Comparison of ENCODE assay signal across 17 cellular contexts in the genomic region with DNA sequence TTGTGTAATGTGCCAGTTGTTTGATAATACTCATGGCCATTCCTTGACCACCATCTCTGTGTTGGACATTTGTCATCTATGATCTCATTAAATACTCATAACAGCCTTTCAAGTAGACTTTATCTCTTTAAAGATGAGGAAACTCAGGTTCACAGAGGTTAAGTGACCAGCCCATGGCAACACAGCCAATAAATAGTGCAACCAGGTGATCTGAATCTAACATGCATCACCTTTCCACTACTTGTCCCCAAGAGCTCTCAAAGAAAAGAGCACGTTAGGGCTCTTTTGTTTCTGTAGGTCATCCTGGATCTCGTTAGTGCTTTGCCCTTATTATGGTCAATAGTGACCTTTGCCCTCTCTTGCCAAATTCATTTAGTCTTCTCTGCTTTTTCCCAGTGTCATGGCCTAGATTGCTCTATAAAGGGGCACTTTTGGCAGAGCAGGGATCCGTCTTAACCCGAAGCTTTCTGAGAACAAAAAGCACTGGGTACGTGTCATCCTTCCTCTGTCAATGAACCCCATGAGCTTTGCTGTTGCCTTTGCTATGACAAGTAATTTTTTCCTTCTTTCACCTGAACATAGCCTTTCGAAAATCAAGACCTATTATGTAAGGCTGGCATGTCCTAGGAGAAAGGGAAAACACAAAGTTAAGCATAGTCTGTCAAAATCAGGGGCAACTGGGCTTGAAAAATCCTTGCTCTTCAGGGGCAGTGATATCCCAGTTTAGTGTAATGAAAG.
DNase-seq lines count a peak whose midpoint lies in the region; ATAC-seq and TF ChIP-seq lines count a peak whose summit lies in the region.
"Had no signal": no experiment of that assay in that cellular context is flagged by ENCODE, and none has a peak within 500 bp of the region (broad histone marks: within the 10 kb centered on the region; RNA-seq: fewer than 3 reads in every experiment).

No MANE protein-coding gene starts in this region.

- TF ChIP-seq CTCF in SK-N-SH (IDR thresholded peaks at IDR 0.05) (no peak), lower lobe of right lung (IDR thresholded peaks at IDR 0.05) (no peak), neural crest cell (conservative IDR thresholded peaks at IDR 0.05) (no peak), coronary artery (IDR thresholded peaks at IDR 0.05) (no peak), MCF 10A (IDR thresholded peaks at IDR 0.05; ENCODE audit: unreplicated experiment) (no peak)

- no peak for TF ChIP-seq EP300 in SK-N-SH (IDR thresholded peaks at IDR 0.05; ENCODE audit: borderline replicate concordance in 1 of 2, low read depth in 1 of 2, low read length in 1 of 2)

- H4K20me1 ChIP-seq in SK-N-SH (ENCODE audit: insufficient read depth): no peaks in the 10 kb centered on the region

- peak; percentile 48 for ATAC-seq in SK-N-SH treated with all-trans-retinoic acid at 6 μM for 48 hours
- peak; percentile 40 to 51 for ATAC-seq in lower lobe of right lung
- ATAC-seq: A549, GM23338 had no signal

- peak overlapping the region in 1 of 2 experiments; percentile 81; a peak in 2 of 4 replicates for H3K27ac ChIP-seq in SK-N-SH (ENCODE audit: low read depth in 2 of 2, low read length in 1 of 2)
- H3K27ac ChIP-seq in lower lobe of right lung: no peak overlapping the region
- no peak overlapping the region for H3K27ac ChIP-seq in coronary artery
- H3K27ac ChIP-seq: 22Rv1, A549, C4-2B had no signal

- peak overlapping the region; percentile 21 for H3K27ac Mint-ChIP-seq in neural crest cell (ENCODE audit: unreplicated experiment)
- H3K27ac Mint-ChIP-seq in MCF 10A (ENCODE audit: low read depth, unreplicated experiment): no peak overlapping the region
- H3K27ac Mint-ChIP-seq: CD4-positive, alpha-beta memory T cell; GM23338 had no signal

- H3K27me3 ChIP-seq in SK-N-SH (ENCODE audit: insufficient read depth) (no peaks in the 10 kb centered on the region), lower lobe of right lung (ENCODE audit: low read depth) (no peaks in the 10 kb centered on the region)

- H3K36me3 ChIP-seq in SK-N-SH (replicated peaks in 1 of 2; ENCODE audit: control insufficient read depth in 1 of 2, insufficient read depth in 2 of 2, low read length in 1 of 2): no peaks in the 10 kb centered on the region
- no peaks in the 10 kb centered on the region for H3K36me3 ChIP-seq in lower lobe of right lung

- no peaks in the 10 kb centered on the region for H3K79me2 ChIP-seq in SK-N-SH (ENCODE audit: insufficient read depth)

- H3K4me3 ChIP-seq in SK-N-SH (ENCODE audit: low read depth in 2 of 2, low read length in 1 of 2) (no peak overlapping the region), lower lobe of right lung (no peak overlapping the region), coronary artery (no peak overlapping the region)
- H3K4me3 ChIP-seq: A549, GM23338 had no signal

- BruUV-seq in MCF 10A (replicated peaks; lab: Mats Ljungman, UMichigan): no TSS peak

- DNase-seq in SK-N-SH (no peak), lower lobe of right lung (no peak), neural crest cell (ENCODE audit: low read depth, low spot score) (no peak), coronary artery (ENCODE audit: low spot score) (no peak), MCF 10A (ENCODE audit: unreplicated experiment) (no peak)
- DNase-seq in activated CD8-positive, alpha-beta memory T cell treated with anti-CD3 and anti-CD28 coated beads for 24 hours: no peak
- DNase-seq: AML-193; CD4-positive, alpha-beta memory T cell; DMS153; DMS79; GDM1; HCEC 1CT had no signal

- intact Hi-C loops in lower lobe of right lung (cut with DNase I) (no loop called here), MCF 10A (cut with micrococcal nuclease) (no loop called here)

- H3K27me3 Mint-ChIP-seq in neural crest cell (ENCODE audit: low read depth) (peaks cover 15% of the 10 kb centered on the region), MCF 10A (ENCODE audit: insufficient read depth, unreplicated experiment) (peaks cover 81% of the 10 kb centered on the region)

- no peaks in the 10 kb centered on the region for H3K9me3 ChIP-seq in SK-N-SH
- H3K9me3 ChIP-seq in lower lobe of right lung: no peaks in the 10 kb centered on the region
- H3K9me3 ChIP-seq: A549 had no signal

- CTCF ChIA-PET in SK-N-SH (lab: Yijun Ruan, JAX): interaction anchor here (0.8 to 1.3 kb wide), 3 partner anchors 14 to 239 kb away, joined by 3 read pairs; no protein-coding TSS in a partner anchor
- CTCF ChIA-PET in MCF 10A (lab: Yijun Ruan, JAX): interaction anchor here (0.6 to 0.9 kb wide), 3 partner anchors 9 to 253 kb away, joined by 3 read pairs; no protein-coding TSS in a partner anchor

- no peaks in the 10 kb centered on the region for H3F3A ChIP-seq in SK-N-SH (replicated peaks; ENCODE audit: insufficient read depth)

- H3K4me1 Mint-ChIP-seq in neural crest cell (peaks cover 26% of the 10 kb centered on the region), MCF 10A (ENCODE audit: insufficient read depth, unreplicated experiment) (no peaks in the 10 kb centered on the region)
- H3K4me1 Mint-ChIP-seq: CD4-positive, alpha-beta memory T cell had no signal

- H3K4me3 Mint-ChIP-seq in neural crest cell (no peak overlapping the region), MCF 10A (ENCODE audit: unreplicated experiment) (no peak overlapping the region)
- H3K4me3 Mint-ChIP-seq: CD4-positive, alpha-beta memory T cell; GM23338 had no signal

- H3K4me2 ChIP-seq in SK-N-SH: no peak overlapping the region
- H3K4me2 ChIP-seq: A549, GM23338 had no signal

- H3K4me1 ChIP-seq in SK-N-SH (ENCODE audit: control insufficient read depth in 1 of 2, insufficient read depth in 2 of 2, low read depth in 1 of 2, low read length in 1 of 2): peaks cover 0 to 15% of the 10 kb centered on the region in 2 experiments; a peak in 2 of 4 replicates
- H3K4me1 ChIP-seq in lower lobe of right lung: no peaks in the 10 kb centered on the region
- H3K4me1 ChIP-seq: A549 had no signal

- no peaks in the 10 kb centered on the region for H3K9me2 ChIP-seq in SK-N-SH

- WGBS in SK-N-SH (ENCODE audit: low lambda C conversion rate): 43% methylated on average over 6 of the region's 6 CpGs

- no peak overlapping the region for H3K9ac ChIP-seq in SK-N-SH

- no peak overlapping the region for H2AFZ ChIP-seq in SK-N-SH (ENCODE audit: low read depth)
- H2AFZ ChIP-seq: GM23338 had no signal

- H3K36me3 Mint-ChIP-seq in neural crest cell (ENCODE audit: low read depth): no peaks in the 10 kb centered on the region
- H3K36me3 Mint-ChIP-seq in MCF 10A (ENCODE audit: insufficient read depth, unreplicated experiment): no peaks in the 10 kb centered on the region
- H3K36me3 Mint-ChIP-seq: CD4-positive, alpha-beta memory T cell had no signal

- TF ChIP-seq RAD21 in SK-N-SH (IDR thresholded peaks at IDR 0.05; ENCODE audit: low read length): no peak

- POLR2A ChIA-PET in SK-N-SH (lab: Yijun Ruan, JAX) (no interaction called here), MCF 10A (lab: Yijun Ruan, JAX) (interaction anchor here (0.5 to 0.6 kb wide), 2 partner anchors 453 to 1254 kb away, joined by 3 read pairs; no protein-coding TSS in a partner anchor)

- H3K9me3 Mint-ChIP-seq in neural crest cell (no peaks in the 10 kb centered on the region), MCF 10A (ENCODE audit: unreplicated experiment) (no peaks in the 10 kb centered on the region)
- H3K9me3 Mint-ChIP-seq: CD4-positive, alpha-beta memory T cell; GM23338 had no signal

TF ChIP-seq in SK-N-SH treated with all-trans-retinoic acid at 6 μM for 48 hours, 23 proteins besides CTCF, POLR2A, EP300 and RAD21 (continues in another document):
- TF ChIP-seq, protein P1, sequence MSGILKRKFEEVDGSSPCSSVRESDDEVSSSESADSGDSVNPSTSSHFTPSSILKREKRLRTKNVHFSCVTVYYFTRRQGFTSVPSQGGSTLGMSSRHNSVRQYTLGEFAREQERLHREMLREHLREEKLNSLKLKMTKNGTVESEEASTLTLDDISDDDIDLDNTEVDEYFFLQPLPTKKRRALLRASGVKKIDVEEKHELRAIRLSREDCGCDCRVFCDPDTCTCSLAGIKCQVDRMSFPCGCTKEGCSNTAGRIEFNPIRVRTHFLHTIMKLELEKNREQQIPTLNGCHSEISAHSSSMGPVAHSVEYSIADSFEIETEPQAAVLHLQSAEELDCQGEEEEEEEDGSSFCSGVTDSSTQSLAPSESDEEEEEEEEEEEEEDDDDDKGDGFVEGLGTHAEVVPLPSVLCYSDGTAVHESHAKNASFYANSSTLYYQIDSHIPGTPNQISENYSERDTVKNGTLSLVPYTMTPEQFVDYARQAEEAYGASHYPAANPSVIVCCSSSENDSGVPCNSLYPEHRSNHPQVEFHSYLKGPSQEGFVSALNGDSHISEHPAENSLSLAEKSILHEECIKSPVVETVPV (CRISPR knock-in tag; IDR thresholded peaks at IDR 0.05): no peak
- no peak for TF ChIP-seq ESRRG (CRISPR knock-in tag; IDR thresholded peaks at IDR 0.05)
- no peak for TF ChIP-seq TOX (CRISPR knock-in tag; IDR thresholded peaks at IDR 0.05; ENCODE audit: borderline replicate concordance)
- no peak for TF ChIP-seq BACH2 (CRISPR knock-in tag; IDR thresholded peaks at IDR 0.05; ENCODE audit: borderline replicate concordance)

TF ChIP-seq in SK-N-SH, 30 proteins besides CTCF, POLR2A, EP300 and RAD21 (continues in another document):
- TF ChIP-seq RFX5 (IDR thresholded peaks at IDR 0.05; ENCODE audit: low read length) (no peak), YY1 (IDR thresholded peaks at IDR 0.05; ENCODE audit: low read depth) (no peak), RCOR1 (IDR thresholded peaks at IDR 0.05; ENCODE audit: low read length) (no peak), TEAD4 (IDR thresholded peaks at IDR 0.05; ENCODE audit: borderline replicate concordance, insufficient read depth) (no peak), POLR2AphosphoS5 (IDR thresholded peaks at IDR 0.05; ENCODE audit: low read depth, low read length) (no peak), MXI1 (IDR thresholded peaks at IDR 0.05; ENCODE audit: low read depth, low read length) (no peak), ELF1 (IDR thresholded peaks at IDR 0.05) (no peak), SMC3 (IDR thresholded peaks at IDR 0.05; ENCODE audit: low read depth, low read length) (no peak)
- TF ChIP-seq, protein P2, sequence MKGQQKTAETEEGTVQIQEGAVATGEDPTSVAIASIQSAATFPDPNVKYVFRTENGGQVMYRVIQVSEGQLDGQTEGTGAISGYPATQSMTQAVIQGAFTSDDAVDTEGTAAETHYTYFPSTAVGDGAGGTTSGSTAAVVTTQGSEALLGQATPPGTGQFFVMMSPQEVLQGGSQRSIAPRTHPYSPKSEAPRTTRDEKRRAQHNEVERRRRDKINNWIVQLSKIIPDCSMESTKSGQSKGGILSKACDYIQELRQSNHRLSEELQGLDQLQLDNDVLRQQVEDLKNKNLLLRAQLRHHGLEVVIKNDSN (IDR thresholded peaks at IDR 0.05; ENCODE audit: borderline replicate concordance, low read depth): no peak
